Comparison of ENCODE assay signal across 13 cellular contexts in genomic region chr13:102642475-102642874, GRCh38.
A peak's percentile ranks its signal among the peaks of the same experiment; 100 is the strongest.
DNase-seq lines count a peak whose midpoint lies in the region; ATAC-seq lines count a peak whose summit lies in the region.
"Had no signal": no experiment of that assay in that cellular context is flagged by ENCODE, and none has a peak within 500 bp of the region (broad histone marks: within the 10 kb centered on the region; RNA-seq: fewer than 3 reads in every experiment).

No MANE protein-coding gene starts in this region.

- DNase-seq in NCI-H187 treated with DMSO at 0.1 percent for 48 hours (lab: John Stamatoyannopoulos, UW), result peak; percentile 53
- DNase-seq in anterior cingulate cortex (lab: John Stamatoyannopoulos, UW), result peak in 39 of 58 donors; percentile 0 to 61 (median 14)
- DNase-seq in iris pigment epithelial cell (ENCODE audit: low read depth), result peak; percentile 5
- DNase-seq in substantia nigra (lab: John Stamatoyannopoulos, UW), result peak in 25 of 49 donors; percentile 1 to 86 (median 13)
- DNase-seq in NK-92 (lab: John Stamatoyannopoulos, UW; ENCODE audit: unreplicated experiment), result no peak
- DNase-seq: activated T-cell treated with anti-CD3 and anti-CD28 coated beads, Interleukin-2, amount 50 U/mL, for 48 hours; Caco-2; stimulated activated naive CD4-positive, alpha-beta T cell had no signal

- no peak overlapping the region for H3K27ac ChIP-seq in substantia nigra (ENCODE audit: low read depth, low read length, poor library complexity, severe bottlenecking)
- H3K27ac ChIP-seq: esophagus muscularis mucosa had no signal

- ATAC-seq in GM18498 (IDR thresholded peaks at IDR 0.05; ENCODE audit: unreplicated experiment) (no peak), HG02798 (IDR thresholded peaks at IDR 0.05; ENCODE audit: poor library complexity, unreplicated experiment) (no peak)
- ATAC-seq: GM12878, K562 had no signal
